In genomic region chr5:116959843-116960242, GRCh38 we compare ENCODE assay signal across 25 cellular contexts.
DNase-seq lines count a peak whose midpoint lies in the region; ATAC-seq and TF ChIP-seq lines count a peak whose summit lies in the region.
"Had no signal": no experiment of that assay in that cellular context is flagged by ENCODE, and none has a peak within 500 bp of the region (broad histone marks: within the 10 kb centered on the region; RNA-seq: fewer than 3 reads in every experiment).

No MANE protein-coding gene starts in this region.

- H3K4me2 ChIP-seq in OCI-LY7 (ENCODE audit: low read length) = no peak overlapping the region
- H3K4me2 ChIP-seq: SK-N-SH had no signal

- ATAC-seq in GM18502 (IDR thresholded peaks at IDR 0.05; ENCODE audit: poor library complexity, unreplicated experiment) (peak; percentile 62), GM19468 (IDR thresholded peaks at IDR 0.05; ENCODE audit: extremely low read depth, unreplicated experiment) (peak; percentile 46), HG03135 (IDR thresholded peaks at IDR 0.05; ENCODE audit: unreplicated experiment) (peak; percentile 57)

- no peaks in the 10 kb centered on the region for H3K79me2 ChIP-seq in OCI-LY7 (ENCODE audit: insufficient read depth, low read depth, low read length)

- DNase-seq in OCI-LY7 (ENCODE audit: low spot score) (peak; percentile 1), NOMO-1 treated with dmso at 0.1 percent for 144 hours (lab: John Stamatoyannopoulos, UW; ENCODE audit: unreplicated experiment) (no peak), DMS 273 treated with DMSO at 0.1 percent for 48 hours (lab: John Stamatoyannopoulos, UW) (no peak)
- DNase-seq in activated CD4-positive, alpha-beta T cell treated with anti-CD3 and anti-CD28 coated beads, Interleukin-2, amount 50 U/mL, for 48 hours = no peak
- DNase-seq in activated CD4-positive, CD25-positive, alpha-beta regulatory T cell treated with anti-CD3 and anti-CD28 coated beads, Interleukin-2, amount 50 U/mL, for 72 hours = no peak
- DNase-seq: BE2C; Caco-2; CD4-positive, CD25-positive, alpha-beta regulatory T cell; DMS153; EL; H7; HFFc6; Kasumi-1; MG63; NCI-H1048; NCI-H1436; NCI-H2029 treated with DMSO at 0.1 percent for 48 hours; NCI-H2171 treated with DMSO at 0.1 percent for 48 hours; NCI-H446; NK-92 treated with Interleukin-12 subunit alpha and Interleukin-12 subunit beta, amount 100 ng/mL, for 24 hours; SHP77 treated with DMSO at 0.1 percent for 48 hours; SK-N-SH had no signal

- H3K9me2 ChIP-seq in OCI-LY7 (ENCODE audit: insufficient read depth, low read length) = no peaks in the 10 kb centered on the region
- H3K9me2 ChIP-seq: SK-N-SH had no signal

- CTCF ChIA-PET in OCI-LY7 (lab: Charles Lee; ENCODE audit: unreplicated experiment) = no interaction called here

- no TSS peak for BruUV-seq in OCI-LY7 (replicated peaks; lab: Mats Ljungman, UMichigan)

- H2AFZ ChIP-seq in OCI-LY7 (ENCODE audit: low read length) = no peak overlapping the region

- H3K36me3 ChIP-seq in OCI-LY7 (ENCODE audit: insufficient read depth, low read length) = no peaks in the 10 kb centered on the region
- H3K36me3 ChIP-seq: BE2C, MG63 had no signal

- TF ChIP-seq CTCF in OCI-LY7 (conservative IDR thresholded peaks at IDR 0.05; ENCODE audit: low read length) = no peak

- POLR2A ChIA-PET in OCI-LY7 (lab: Charles Lee) = interaction anchor here (0.5 kb wide), 1 partner anchor 790 kb away, joined by 3 read pairs; no protein-coding TSS in a partner anchor

- intact Hi-C loops in OCI-LY7 (cut with micrococcal nuclease; ENCODE audit: unreplicated experiment) = no loop called here

- no peaks in the 10 kb centered on the region for H3K9me3 ChIP-seq in OCI-LY7 (ENCODE audit: low read length)
- H3K9me3 ChIP-seq: BE2C, Caco-2, MG63 had no signal

- no peak overlapping the region for H3K27ac ChIP-seq in OCI-LY7 (ENCODE audit: low read depth, low read length, poor library complexity, severe bottlenecking)

- H3K4me3 ChIP-seq in OCI-LY7 (ENCODE audit: low read depth, low read length, poor library complexity, severe bottlenecking) = no peak overlapping the region
- H3K4me3 ChIP-seq: MG63 had no signal

- H4K20me1 ChIP-seq in OCI-LY7 (ENCODE audit: insufficient read depth, low read length) = no peaks in the 10 kb centered on the region

- H3K4me1 ChIP-seq in OCI-LY7 (ENCODE audit: insufficient read depth, low read length, poor library complexity, severe bottlenecking) = no peaks in the 10 kb centered on the region
- H3K4me1 ChIP-seq: BE2C, Caco-2 had no signal
